ENCODE assay signal across 23 cellular contexts in genomic region chr16:54320895-54321294, GRCh38. TPM values are rescaled to one million over a fixed set of nuclear protein-coding genes. Genes with fewer than 3 reads are reported as not detected.
"Had no signal": no experiment of that assay in that cellular context is flagged by ENCODE, and none has a peak within 500 bp of the region (broad histone marks: within the 10 kb centered on the region; RNA-seq: fewer than 3 reads in every experiment).

No MANE protein-coding gene starts in this region.

- H3K36me3 Mint-ChIP-seq: naive thymus-derived CD8-positive, alpha-beta T cell; stimulated activated memory B cell treated with anti-CD40 and anti-IgM and Interleukin-4, amounts not matched to agents 10 μg/mL and 1 μg/mL and 100 μg/mL, for 72 hours had no signal

- DNase-seq: dermis blood vessel endothelial cell; esophagus squamous epithelium; foreskin fibroblast; heart left ventricle; hippocampal formation; islet precursor cell; mammary epithelial cell; naive thymus-derived CD8-positive, alpha-beta T cell; psoas muscle; spleen; stimulated activated CD4-positive, alpha-beta T cell treated with anti-CD3 and anti-CD28 coated beads, Interleukin-15, amount 100 ng/mL, for 24 hours; stimulated activated CD4-positive, alpha-beta T cell treated with anti-CD3 and anti-CD28 coated beads, Interleukin-1b, Interleukin-23, amount 100 ng/mL, for 48 hours; stimulated activated CD4-positive, alpha-beta T cell treated with anti-CD3 and anti-CD28 coated beads, Interleukin-4, amount 100 ng/mL, for 24 hours; upper lobe of left lung; uterus had no signal

- H3K27ac Mint-ChIP-seq: stimulated activated memory B cell treated with anti-CD40 and anti-IgM and Interleukin-4, amounts not matched to agents 10 μg/mL and 1 μg/mL and 100 μg/mL, for 72 hours; stimulated activated naive CD8-positive, alpha-beta T cell treated with anti-CD3 and anti-CD28 coated beads, Interleukin-15, Interleukin-2, amounts not matched to agents 100 ng/mL and 50 ng/mL, for 24 hours had no signal

- H3K27me3 Mint-ChIP-seq: stimulated activated memory B cell treated with anti-CD40 and anti-IgM and Interleukin-4, amounts not matched to agents 10 μg/mL and 1 μg/mL and 100 μg/mL, for 72 hours; stimulated activated naive CD8-positive, alpha-beta T cell treated with anti-CD3 and anti-CD28 coated beads, Interleukin-15, Interleukin-2, amounts not matched to agents 100 ng/mL and 50 ng/mL, for 24 hours had no signal

- H3K4me1 Mint-ChIP-seq: naive thymus-derived CD8-positive, alpha-beta T cell; stimulated activated memory B cell treated with anti-CD40 and anti-IgM and Interleukin-4, amounts not matched to agents 10 μg/mL and 1 μg/mL and 100 μg/mL, for 72 hours had no signal

- FAIRE-seq: colon had no signal

- H3K4me3 ChIP-seq: esophagus squamous epithelium, heart left ventricle, psoas muscle, spleen, tibial artery, upper lobe of left lung, uterus had no signal

- H3K4me1 ChIP-seq: esophagus squamous epithelium, psoas muscle, spleen, tibial artery, uterus had no signal

- H3K9me3 Mint-ChIP-seq: naive thymus-derived CD8-positive, alpha-beta T cell; neural crest cell; stimulated activated memory B cell treated with anti-CD40 and anti-IgM and Interleukin-4, amounts not matched to agents 10 μg/mL and 1 μg/mL and 100 μg/mL, for 72 hours; stimulated activated naive CD8-positive, alpha-beta T cell treated with anti-CD3 and anti-CD28 coated beads, Interleukin-15, Interleukin-2, amounts not matched to agents 100 ng/mL and 50 ng/mL, for 24 hours had no signal

- H3K9me3 ChIP-seq: esophagus squamous epithelium, heart left ventricle, psoas muscle, spleen, tibial artery, upper lobe of left lung, uterus had no signal

- H3K36me3 ChIP-seq: esophagus squamous epithelium, heart left ventricle, spleen, tibial artery, upper lobe of left lung, uterus had no signal

- ATAC-seq: heart left ventricle; left lobe of liver; naive thymus-derived CD8-positive, alpha-beta T cell; psoas muscle; sciatic nerve; stimulated activated memory B cell treated with anti-CD40 and anti-IgM and Interleukin-4, amounts not matched to agents 10 μg/mL and 1 μg/mL and 100 μg/mL, for 72 hours had no signal

- H3K27me3 ChIP-seq: esophagus squamous epithelium, heart left ventricle, tibial artery, upper lobe of left lung, uterus had no signal

- H3K4me3 Mint-ChIP-seq: naive thymus-derived CD8-positive, alpha-beta T cell; neural crest cell; stimulated activated memory B cell treated with anti-CD40 and anti-IgM and Interleukin-4, amounts not matched to agents 10 μg/mL and 1 μg/mL and 100 μg/mL, for 72 hours; stimulated activated naive CD8-positive, alpha-beta T cell treated with anti-CD3 and anti-CD28 coated beads, Interleukin-15, Interleukin-2, amounts not matched to agents 100 ng/mL and 50 ng/mL, for 24 hours had no signal

- H3K27ac ChIP-seq: esophagus squamous epithelium, heart left ventricle, psoas muscle, spleen, tibial artery, upper lobe of left lung, uterus had no signal

RNA-seq across cellular contexts. Expression of gene IRX3, which starts 34.3 kb away (rescaled TPM):
- total RNA-seq: naive thymus-derived CD8-positive, alpha-beta T cell; temporal lobe had no signal
- polyA plus RNA-seq: naive thymus-derived CD8-positive, alpha-beta T cell had no signal
